ENCODE assay signal across 8 cellular contexts in the genomic region with DNA sequence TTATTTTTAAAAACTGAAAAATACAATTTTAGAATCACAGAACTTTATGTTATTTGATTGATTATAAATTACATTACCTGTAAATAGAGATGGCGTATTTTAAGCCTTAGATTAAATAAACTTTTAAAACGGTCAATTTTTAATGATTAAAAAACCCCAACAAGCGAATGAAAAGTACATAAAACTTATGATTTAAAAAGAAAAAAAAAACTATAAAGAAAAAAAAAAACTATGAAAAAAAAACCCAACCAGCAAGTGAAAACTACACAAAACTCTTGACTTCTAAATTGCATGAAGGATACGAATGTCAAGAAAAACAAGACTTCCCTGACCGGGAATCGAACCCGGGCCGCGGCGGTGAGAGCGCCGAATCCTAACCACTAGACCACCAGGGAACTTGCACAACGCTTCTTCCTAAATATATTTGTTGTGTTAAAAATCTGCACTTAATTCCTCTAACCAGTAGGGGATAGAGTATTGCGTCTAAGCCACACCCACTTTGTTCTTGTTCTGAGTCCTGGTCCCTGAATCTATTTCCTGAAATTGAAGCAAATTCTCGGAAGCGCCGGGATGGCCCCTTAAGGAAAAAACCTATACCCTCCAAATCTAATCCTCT. TPM values are rescaled to one million over a fixed set of nuclear protein-coding genes. Genes with fewer than 3 reads are reported as not detected.
A peak's percentile ranks its signal among the peaks of the same experiment; 100 is the strongest.
DNase-seq lines count a peak whose midpoint lies in the region; ATAC-seq lines count a peak whose summit lies in the region.

No MANE protein-coding gene starts in this region.

- DNase-seq in COLO829 (ENCODE audit: low spot score) (peak; percentile 91), HT1080 (ENCODE audit: low read depth) (peak; percentile 93), NOMO-1 treated with dmso at 0.1 percent for 144 hours (lab: John Stamatoyannopoulos, UW; ENCODE audit: unreplicated experiment) (peak; percentile 81), epidermal melanocyte (ENCODE audit: insufficient read length, low spot score) (peak; percentile 86), midbrain (lab: John Stamatoyannopoulos, UW) (peak; percentile 92)
- DNase-seq in activated CD8-positive, alpha-beta memory T cell treated with anti-CD3 and anti-CD28 coated beads, Interleukin-2, amount 50 U/mL, for 24 hours (ENCODE audit: extremely low read depth), result peak; percentile 68
- peak; percentile 69 to 74 for DNase-seq in stimulated activated CD8-positive, alpha-beta memory T cell treated with anti-CD3 and anti-CD28 coated beads, Interleukin-15, amount 100 ng/mL, for 4 hours (ENCODE audit: low read depth in 2 of 2)

- peak; percentile 78 for ATAC-seq in GM21381 (IDR thresholded peaks at IDR 0.05; ENCODE audit: unreplicated experiment)

RNA-seq across cellular contexts. Expression of a gene that starts 10.7 kb away (rescaled TPM):
- 5.0 and 5.3 TPM in 2 replicates for total RNA-seq in HT1080 (2014; rRNA removed; shearing (Covaris generic))
- polyA plus RNA-seq in HT1080 (2015; cell fraction: cytosol; rRNA removed), result 8.5 and 9.9 TPM in 2 replicates
- 9.6 and 10.0 TPM in 2 replicates for polyA plus RNA-seq in HT1080 (2015; cell fraction: nucleus; rRNA removed)

RNA-seq across cellular contexts. Expression of a gene that starts 30.6 kb away (rescaled TPM):
- total RNA-seq in HT1080 (2014; rRNA removed; shearing (Covaris generic)), result 0.16 and 0.23 TPM in 2 replicates
- 1.0 and 1.2 TPM in 2 replicates for polyA plus RNA-seq in HT1080 (2015; cell fraction: cytosol; rRNA removed)
- 0.26 and 0.74 TPM in 2 replicates for polyA plus RNA-seq in HT1080 (2015; cell fraction: nucleus; rRNA removed)

Comparison
In these comparisons a context has a peak if more than half of its experiments do, and no peak if none do; other contexts are left out.
1. Peak in every context shown above with its lines: DNase-seq and ATAC-seq.